In genomic region chr14:24831677-24832076, GRCh38 we compare ENCODE assay signal across 8 cellular contexts.
"Had no signal": no experiment of that assay in that cellular context is flagged by ENCODE, and none has a peak within 500 bp of the region (broad histone marks: within the 10 kb centered on the region; RNA-seq: fewer than 3 reads in every experiment).

No MANE protein-coding gene starts in this region.

- FAIRE-seq: G401.6, GM12878, GM12891, GM12892, GM18507, GM19239 had no signal

- H3K4me3 ChIP-seq: GM12878 had no signal

- ATAC-seq: GM12878 had no signal

- DNase-seq: GDM1, GF-D8 had no signal
